In the genomic region with DNA sequence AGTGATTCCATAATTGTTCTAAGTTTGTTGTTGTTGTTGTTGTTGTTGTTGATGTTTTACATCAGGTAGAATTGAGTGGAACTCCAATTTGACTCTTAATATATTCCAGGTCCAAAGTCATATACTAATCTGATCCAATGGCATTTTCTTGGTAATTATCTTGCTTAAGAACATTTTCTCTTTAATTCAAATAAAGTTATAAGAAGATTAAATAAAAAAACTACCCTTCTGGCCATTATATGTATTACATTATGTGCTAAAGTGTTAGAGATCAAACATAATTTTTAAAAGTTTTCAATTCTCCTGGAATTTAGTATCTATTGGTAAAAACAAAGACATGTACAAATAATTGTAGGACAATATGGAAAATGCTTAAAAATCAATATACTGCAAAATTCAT, we compare ENCODE assay signal across 22 cellular contexts.
DNase-seq lines count a peak whose midpoint lies in the region; ATAC-seq and TF ChIP-seq lines count a peak whose summit lies in the region.
"Had no signal": no experiment of that assay in that cellular context is flagged by ENCODE, and none has a peak within 500 bp of the region (broad histone marks: within the 10 kb centered on the region; RNA-seq: fewer than 3 reads in every experiment).

No MANE protein-coding gene starts in this region.

- H3K36me3 Mint-ChIP-seq in endothelial cell (ENCODE audit: low read depth, unreplicated experiment) = no peaks in the 10 kb centered on the region
- no peaks in the 10 kb centered on the region for H3K36me3 Mint-ChIP-seq in neural crest cell (ENCODE audit: low read depth)
- no peaks in the 10 kb centered on the region for H3K36me3 Mint-ChIP-seq in type B pancreatic cell
- H3K36me3 Mint-ChIP-seq in stimulated activated naive B cell treated with anti-CD40 and anti-IgM and Interleukin-4, amounts not matched to agents 10 μg/mL and 1 μg/mL and 100 μg/mL, for 72 hours = no peaks in the 10 kb centered on the region
- H3K36me3 Mint-ChIP-seq in immature natural killer cell = no peaks in the 10 kb centered on the region
- H3K36me3 Mint-ChIP-seq: CD14-positive monocyte; CD8-positive, alpha-beta memory T cell had no signal

- ATAC-seq in stimulated activated naive B cell treated with anti-CD40 and anti-IgM and Interleukin-4, amounts not matched to agents 10 μg/mL and 1 μg/mL and 100 μg/mL, for 72 hours (replicated peaks) = no peak
- ATAC-seq: A549 had no signal

- H3K27ac Mint-ChIP-seq in endothelial cell (ENCODE audit: unreplicated experiment) (no peak overlapping the region), neural crest cell (ENCODE audit: unreplicated experiment) (no peak overlapping the region), type B pancreatic cell (no peak overlapping the region), immature natural killer cell (no peak overlapping the region)
- no peak overlapping the region for H3K27ac Mint-ChIP-seq in stimulated activated naive B cell treated with anti-CD40 and anti-IgM and Interleukin-4, amounts not matched to agents 10 μg/mL and 1 μg/mL and 100 μg/mL, for 72 hours
- H3K27ac Mint-ChIP-seq: CD14-positive monocyte; CD4-positive, alpha-beta T cell; CD8-positive, alpha-beta memory T cell had no signal

- H3K9ac ChIP-seq in KMS-11 = no peak overlapping the region
- H3K9ac ChIP-seq: BLaER1 treated with 17β-estradiol and CSF1 and Interleukin-3, amounts not matched to agents 10 nM and 100 nM had no signal

- TF ChIP-seq CTCF in KMS-11 (conservative IDR thresholded peaks at IDR 0.05; ENCODE audit: low read depth, low read length) (0 out of 2 replicates have a peak, but pooled peaks have one; percentile 18), endothelial cell (IDR thresholded peaks at IDR 0.05; ENCODE audit: unreplicated experiment) (peak; percentile 57), neural crest cell (conservative IDR thresholded peaks at IDR 0.05) (peak; percentile 30), type B pancreatic cell (conservative IDR thresholded peaks at IDR 0.05) (peak; percentile 60)

- no peaks in the 10 kb centered on the region for H4K20me1 ChIP-seq in KMS-11 (ENCODE audit: insufficient read depth)
- H4K20me1 ChIP-seq: BLaER1 treated with 17β-estradiol and CSF1 and Interleukin-3, amounts not matched to agents 10 nM and 100 nM had no signal

- no peak overlapping the region for H3K4me3 ChIP-seq in KMS-11 (IDR thresholded peaks at IDR 0.05; ENCODE audit: insufficient read depth, low read depth, low read length)
- H3K4me3 ChIP-seq: A549; BLaER1 treated with 17β-estradiol and CSF1 and Interleukin-3, amounts not matched to agents 10 nM and 100 nM; HAP-1 had no signal

- no peak for DNase-seq in endothelial cell (ENCODE audit: low spot score)
- DNase-seq in neural crest cell (ENCODE audit: low read depth, low spot score) = no peak
- DNase-seq in type B pancreatic cell (ENCODE audit: extremely low spot score, unreplicated experiment) = no peak
- no peak for DNase-seq in stimulated activated naive B cell treated with anti-CD40 and anti-IgM and Interleukin-4, amounts not matched to agents 10 μg/mL and 1 μg/mL and 100 μg/mL, for 72 hours
- DNase-seq in stimulated activated CD4-positive, alpha-beta T cell treated with anti-CD3 and anti-CD28 coated beads, Interleukin-2, amount 100 ng/mL, for 24 hours = no peak
- no peak for DNase-seq in immature natural killer cell
- DNase-seq: 8988T; ACHN; AML-193; BE2C; CD4-positive, alpha-beta T cell; CD8-positive, alpha-beta memory T cell; DMS 273 treated with DMSO at 0.1 percent for 48 hours; DMS79; EL; GF-D8; GOT3 had no signal

- H3K36me3 ChIP-seq in KMS-11 (ENCODE audit: insufficient read depth) = no peaks in the 10 kb centered on the region
- H3K36me3 ChIP-seq: BE2C; BLaER1 treated with 17β-estradiol and CSF1 and Interleukin-3, amounts not matched to agents 10 nM and 100 nM; HAP-1 had no signal

- H3K4me1 Mint-ChIP-seq in endothelial cell (ENCODE audit: unreplicated experiment) (no peaks in the 10 kb centered on the region), neural crest cell (no peaks in the 10 kb centered on the region), type B pancreatic cell (ENCODE audit: unreplicated experiment) (no peaks in the 10 kb centered on the region), immature natural killer cell (no peaks in the 10 kb centered on the region)
- H3K4me1 Mint-ChIP-seq in stimulated activated naive B cell treated with anti-CD40 and anti-IgM and Interleukin-4, amounts not matched to agents 10 μg/mL and 1 μg/mL and 100 μg/mL, for 72 hours = no peaks in the 10 kb centered on the region
- H3K4me1 Mint-ChIP-seq: CD14-positive monocyte; CD8-positive, alpha-beta memory T cell had no signal

- no peak overlapping the region for H3K4me2 ChIP-seq in KMS-11
- H3K4me2 ChIP-seq: A549; BLaER1 treated with 17β-estradiol and CSF1 and Interleukin-3, amounts not matched to agents 10 nM and 100 nM had no signal

- no peak overlapping the region for H3K4me3 Mint-ChIP-seq in endothelial cell (ENCODE audit: unreplicated experiment)
- no peak overlapping the region for H3K4me3 Mint-ChIP-seq in neural crest cell
- no peak overlapping the region for H3K4me3 Mint-ChIP-seq in type B pancreatic cell
- no peak overlapping the region for H3K4me3 Mint-ChIP-seq in stimulated activated naive B cell treated with anti-CD40 and anti-IgM and Interleukin-4, amounts not matched to agents 10 μg/mL and 1 μg/mL and 100 μg/mL, for 72 hours
- no peak overlapping the region for H3K4me3 Mint-ChIP-seq in immature natural killer cell
- H3K4me3 Mint-ChIP-seq: CD14-positive monocyte; CD4-positive, alpha-beta T cell; CD8-positive, alpha-beta memory T cell had no signal

- no peaks in the 10 kb centered on the region for H3K27me3 ChIP-seq in KMS-11 (ENCODE audit: insufficient read depth, low read depth)
- H3K27me3 ChIP-seq: BE2C; BLaER1 treated with 17β-estradiol and CSF1 and Interleukin-3, amounts not matched to agents 10 nM and 100 nM had no signal

- H3K27me3 Mint-ChIP-seq in endothelial cell (ENCODE audit: unreplicated experiment) (no peaks in the 10 kb centered on the region), neural crest cell (ENCODE audit: low read depth) (no peaks in the 10 kb centered on the region), type B pancreatic cell (no peaks in the 10 kb centered on the region), immature natural killer cell (ENCODE audit: low read depth in 3 of 3) (peaks cover 0 to 3% (median 0%) of the 10 kb centered on the region in 3 donors)
- H3K27me3 Mint-ChIP-seq in stimulated activated naive B cell treated with anti-CD40 and anti-IgM and Interleukin-4, amounts not matched to agents 10 μg/mL and 1 μg/mL and 100 μg/mL, for 72 hours = no peaks in the 10 kb centered on the region
- H3K27me3 Mint-ChIP-seq: CD4-positive, alpha-beta T cell; CD8-positive, alpha-beta memory T cell had no signal

- no peaks in the 10 kb centered on the region for H3K9me3 Mint-ChIP-seq in endothelial cell (ENCODE audit: unreplicated experiment)
- H3K9me3 Mint-ChIP-seq in neural crest cell = no peaks in the 10 kb centered on the region
- H3K9me3 Mint-ChIP-seq in type B pancreatic cell = no peaks in the 10 kb centered on the region
- peaks cover 0 to 3% of the 10 kb centered on the region in 2 donors for H3K9me3 Mint-ChIP-seq in stimulated activated naive B cell treated with anti-CD40 and anti-IgM and Interleukin-4, amounts not matched to agents 10 μg/mL and 1 μg/mL and 100 μg/mL, for 72 hours
- H3K9me3 Mint-ChIP-seq in immature natural killer cell = peaks cover 2 to 10% (median 5%) of the 10 kb centered on the region in 6 donors

- H3K27ac ChIP-seq in KMS-11 = no peak overlapping the region
- H3K27ac ChIP-seq: A549; BLaER1 treated with 17β-estradiol and CSF1 and Interleukin-3, amounts not matched to agents 10 nM and 100 nM had no signal

- H3K4me1 ChIP-seq in KMS-11 (ENCODE audit: low read depth, poor library complexity, severe bottlenecking) = no peaks in the 10 kb centered on the region
- H3K4me1 ChIP-seq: A549; BE2C; BLaER1 treated with 17β-estradiol and CSF1 and Interleukin-3, amounts not matched to agents 10 nM and 100 nM; HAP-1 had no signal

- no peaks in the 10 kb centered on the region for H3K79me2 ChIP-seq in KMS-11 (ENCODE audit: insufficient read depth, low read depth)

- no peak overlapping the region for H2AFZ ChIP-seq in KMS-11 (ENCODE audit: low read depth)
